In genomic region chr10:15320522-15321203, GRCh38 we compare ENCODE assay signal across 15 cellular contexts. TPM values are rescaled to one million over a fixed set of nuclear protein-coding genes. Genes with fewer than 3 reads are reported as not detected.
"Had no signal": no experiment of that assay in that cellular context is flagged by ENCODE, and none has a peak within 500 bp of the region (broad histone marks: within the 10 kb centered on the region; RNA-seq: fewer than 3 reads in every experiment).

No MANE protein-coding gene starts in this region.

- H3K27ac Mint-ChIP-seq: activated B cell treated with CpG ODN at 0.5 μM for 24 hours; activated CD4-positive, alpha-beta T cell treated with anti-CD3 and anti-CD28 coated beads, Interleukin-2, amount 10 ng/mL, durations not matched to agents 7 days and 5 days; activated naive CD4-positive, alpha-beta T cell treated with anti-CD3 and anti-CD28 coated beads for 36 hours; activated T-helper 17 cell treated with anti-CD3 and anti-CD28 coated beads, Interleukin-2, amount 50 U/mL, for 72 hours; nephron progenitor cell; stimulated activated naive CD8-positive, alpha-beta T cell treated with anti-CD3 and anti-CD28 coated beads, Interleukin-15, Interleukin-2, amounts not matched to agents 100 ng/mL and 50 ng/mL, for 24 hours had no signal

- H3K4me3 ChIP-seq: psoas muscle, upper lobe of left lung had no signal

- H3K4me1 ChIP-seq: psoas muscle had no signal

- ATAC-seq: activated T-helper 17 cell treated with anti-CD3 and anti-CD28 coated beads, Interleukin-2, amount 50 U/mL, for 72 hours; psoas muscle had no signal

- H3K27me3 ChIP-seq: upper lobe of left lung had no signal

- H3K9me3 Mint-ChIP-seq: activated CD4-positive, alpha-beta T cell treated with anti-CD3 and anti-CD28 coated beads, Interleukin-2, amount 10 ng/mL, durations not matched to agents 7 days and 5 days; activated naive CD4-positive, alpha-beta T cell treated with anti-CD3 and anti-CD28 coated beads for 36 hours; activated T-helper 17 cell treated with anti-CD3 and anti-CD28 coated beads, Interleukin-2, amount 50 U/mL, for 72 hours; stimulated activated naive CD8-positive, alpha-beta T cell treated with anti-CD3 and anti-CD28 coated beads, Interleukin-15, Interleukin-2, amounts not matched to agents 100 ng/mL and 50 ng/mL, for 24 hours had no signal

- H3K4me1 Mint-ChIP-seq: activated B cell treated with CpG ODN at 0.5 μM for 24 hours had no signal

- H3K4me3 Mint-ChIP-seq: activated B cell treated with CpG ODN at 0.5 μM for 24 hours; activated CD4-positive, alpha-beta T cell treated with anti-CD3 and anti-CD28 coated beads, Interleukin-2, amount 10 ng/mL, durations not matched to agents 7 days and 5 days; activated naive CD4-positive, alpha-beta T cell treated with anti-CD3 and anti-CD28 coated beads for 36 hours; activated T-helper 17 cell treated with anti-CD3 and anti-CD28 coated beads, Interleukin-2, amount 50 U/mL, for 72 hours; nephron progenitor cell; stimulated activated naive CD8-positive, alpha-beta T cell treated with anti-CD3 and anti-CD28 coated beads, Interleukin-15, Interleukin-2, amounts not matched to agents 100 ng/mL and 50 ng/mL, for 24 hours had no signal

- H3K36me3 ChIP-seq: upper lobe of left lung had no signal

- H3K9me3 ChIP-seq: psoas muscle, upper lobe of left lung had no signal

- H3K27ac ChIP-seq: psoas muscle, upper lobe of left lung had no signal

- H3K27me3 Mint-ChIP-seq: activated CD4-positive, alpha-beta T cell treated with anti-CD3 and anti-CD28 coated beads, Interleukin-2, amount 10 ng/mL, durations not matched to agents 7 days and 5 days; activated T-helper 17 cell treated with anti-CD3 and anti-CD28 coated beads, Interleukin-2, amount 50 U/mL, for 72 hours; stimulated activated naive CD8-positive, alpha-beta T cell treated with anti-CD3 and anti-CD28 coated beads, Interleukin-15, Interleukin-2, amounts not matched to agents 100 ng/mL and 50 ng/mL, for 24 hours had no signal

- DNase-seq: activated B cell treated with CpG ODN at 0.5 μM for 24 hours; activated CD4-positive, alpha-beta T cell treated with anti-CD3 and anti-CD28 coated beads, Interleukin-2, amount 10 ng/mL, durations not matched to agents 7 days and 5 days; activated CD8-positive, alpha-beta memory T cell treated with anti-CD3 and anti-CD28 coated beads for 24 hours; activated naive CD4-positive, alpha-beta T cell treated with anti-CD3 and anti-CD28 coated beads for 36 hours; caudate nucleus; effector memory CD4-positive, alpha-beta T cell; left colon; nephron progenitor cell; psoas muscle; stimulated activated CD4-positive, alpha-beta T cell treated with anti-CD3 and anti-CD28 coated beads, Interleukin-4, amount 100 ng/mL, for 1 hour; stimulated activated CD8-positive, alpha-beta memory T cell treated with anti-CD3 and anti-CD28 coated beads, Interleukin-4, amount 100 ng/mL, for 48 hours; T1000; upper lobe of left lung had no signal

RNA-seq across cellular contexts. Expression of gene FAM171A1, which starts 50.4 kb away (rescaled TPM):
- total RNA-seq: activated B cell treated with CpG ODN at 0.5 μM for 24 hours had no signal
